ENCODE assay signal across 15 cellular contexts in genomic region chr4:71586087-71586763, GRCh38.
A peak's percentile ranks its signal among the peaks of the same experiment; 100 is the strongest.
DNase-seq lines count a peak whose midpoint lies in the region; ATAC-seq lines count a peak whose summit lies in the region.
"Had no signal": no experiment of that assay in that cellular context is flagged by ENCODE, and none has a peak within 500 bp of the region (broad histone marks: within the 10 kb centered on the region; RNA-seq: fewer than 3 reads in every experiment).

No MANE protein-coding gene starts in this region.

- no peak overlapping the region for H3K27ac Mint-ChIP-seq in stimulated activated naive CD8-positive, alpha-beta T cell treated with anti-CD3 and anti-CD28 coated beads, Interleukin-15, amount 100 ng/mL, for 72 hours
- H3K27ac Mint-ChIP-seq: B cell; CD4-positive, alpha-beta T cell; GM23338 had no signal

- intact Hi-C loops in left colon (cut with DNase I, micrococcal nuclease): no loop called here

- DNase-seq in DMS153 (lab: John Stamatoyannopoulos, UW) (peak; percentile 87), DMS53 (lab: John Stamatoyannopoulos, UW) (peak; percentile 56), NCI-H345 (lab: John Stamatoyannopoulos, UW) (peak; percentile 60), left colon (no peak), NCI-H526 (lab: John Stamatoyannopoulos, UW) (no peak)
- no peak for DNase-seq in stimulated activated naive CD8-positive, alpha-beta T cell treated with anti-CD3 and anti-CD28 coated beads, Interleukin-15, amount 100 ng/mL, for 72 hours
- DNase-seq: C1 segment of cervical spinal cord; Calu3; CD4-positive, alpha-beta T cell; H7 had no signal

- ATAC-seq in left colon (peak; percentile 98), HG03108 (IDR thresholded peaks at IDR 0.05; ENCODE audit: unreplicated experiment) (no peak)
- ATAC-seq in stimulated activated naive CD8-positive, alpha-beta T cell treated with anti-CD3 and anti-CD28 coated beads, Interleukin-15, amount 100 ng/mL, for 72 hours: no peak
- ATAC-seq: GM12878, GM23338, HepG2 had no signal

- H3K9me3 Mint-ChIP-seq in stimulated activated naive CD8-positive, alpha-beta T cell treated with anti-CD3 and anti-CD28 coated beads, Interleukin-15, amount 100 ng/mL, for 72 hours: peaks cover 12 to 14% of the 10 kb centered on the region in 2 donors
- H3K9me3 Mint-ChIP-seq: CD4-positive, alpha-beta T cell had no signal

- no peak overlapping the region for H3K4me3 Mint-ChIP-seq in stimulated activated naive CD8-positive, alpha-beta T cell treated with anti-CD3 and anti-CD28 coated beads, Interleukin-15, amount 100 ng/mL, for 72 hours
- H3K4me3 Mint-ChIP-seq: B cell; CD4-positive, alpha-beta T cell; GM23338 had no signal

- no peaks in the 10 kb centered on the region for H3K4me1 Mint-ChIP-seq in stimulated activated naive CD8-positive, alpha-beta T cell treated with anti-CD3 and anti-CD28 coated beads, Interleukin-15, amount 100 ng/mL, for 72 hours
- H3K4me1 Mint-ChIP-seq: B cell had no signal

- H3K27me3 Mint-ChIP-seq in stimulated activated naive CD8-positive, alpha-beta T cell treated with anti-CD3 and anti-CD28 coated beads, Interleukin-15, amount 100 ng/mL, for 72 hours: no peaks in the 10 kb centered on the region
- H3K27me3 Mint-ChIP-seq: B cell; CD4-positive, alpha-beta T cell had no signal

Comparison
In these comparisons a context has a peak if more than half of its experiments do, and no peak if none do; other contexts are left out.
1. DNase-seq: peak in DMS153 (single experiment), DMS53 (single experiment) and NCI-H345 (single experiment); none in left colon (0 of 2), stimulated activated naive CD8-positive, alpha-beta T cell treated with anti-CD3 and anti-CD28 coated beads, Interleukin-15, amount 100 ng/mL, for 72 hours (0 of 2) and NCI-H526 (0 of 2).